Comparison of ENCODE assay signal across 1 cellular context in genomic region chr2:226273440-226273839, GRCh38.
TF ChIP-seq lines count a peak whose summit lies in the region.

No MANE protein-coding gene starts in this region.

TF ChIP-seq in IMR-90, 13 proteins besides CTCF, POLR2A, EP300 and RAD21 (continued from another document):
- no peak for TF ChIP-seq ELK1 (IDR thresholded peaks at IDR 0.05; ENCODE audit: borderline replicate concordance, low read depth, low read length)
- TF ChIP-seq MXI1 (IDR thresholded peaks at IDR 0.05; ENCODE audit: borderline replicate concordance, low read depth, low read length), result no peak
- TF ChIP-seq FOS (IDR thresholded peaks at IDR 0.05; ENCODE audit: low read depth, low read length), result no peak
